In genomic region chr4:37822220-37822619, GRCh38 we compare ENCODE assay signal across 1 cellular context.
TF ChIP-seq lines count a peak whose summit lies in the region.

No MANE protein-coding gene starts in this region.

TF ChIP-seq in K562, 482 proteins besides CTCF, POLR2A, EP300 and RAD21 (continued from another document):
- TF ChIP-seq ZNF583 (CRISPR knock-in tag; IDR thresholded peaks at IDR 0.05): no peak
- TF ChIP-seq GABPA (tag; conservative IDR thresholded peaks at IDR 0.05; ENCODE audit: low read depth): no peak
